Comparison of ENCODE assay signal across 8 cellular contexts in genomic region chr1:31664528-31664927, GRCh38. TPM values are rescaled to one million over a fixed set of nuclear protein-coding genes. Genes with fewer than 3 reads are reported as not detected.
"Had no signal": no experiment of that assay in that cellular context is flagged by ENCODE, and none has a peak within 500 bp of the region (broad histone marks: within the 10 kb centered on the region; RNA-seq: fewer than 3 reads in every experiment).

No MANE protein-coding gene starts in this region.

- FAIRE-seq: astrocyte had no signal

- DNase-seq: amniotic stem cell, NCI-H2029 treated with DMSO at 0.1 percent for 48 hours, NCI-H510A treated with DMSO at 0.1 percent for 48 hours had no signal

- ATAC-seq: activated CD4-positive, CD25-positive, alpha-beta regulatory T cell treated with anti-CD3 and anti-CD28 coated beads, Interleukin-2, amount 50 U/mL, for 24 hours had no signal

RNA-seq across cellular contexts. Expression of gene HCRTR1, which starts 47.0 kb away (rescaled TPM):
- total RNA-seq: activated CD8-positive, alpha-beta T cell treated with anti-CD3 and anti-CD28 coated beads for 36 hours; activated T-cell treated with anti-CD3 and anti-CD28 coated beads, Interleukin-2, amount 50 U/mL, for 72 hours; astrocyte; SK-MEL-5 had no signal
